Comparison of ENCODE assay signal across 10 cellular contexts in genomic region chr1:16903054-16903453, GRCh38. TPM values are rescaled to one million over a fixed set of nuclear protein-coding genes. Genes with fewer than 3 reads are reported as not detected.
DNase-seq lines count a peak whose midpoint lies in the region; ATAC-seq and TF ChIP-seq lines count a peak whose summit lies in the region.
"Had no signal": no experiment of that assay in that cellular context is flagged by ENCODE, and none has a peak within 500 bp of the region (broad histone marks: within the 10 kb centered on the region; RNA-seq: fewer than 3 reads in every experiment).

No MANE protein-coding gene starts in this region.

- no peak for TF ChIP-seq POLR2A in ovary (IDR thresholded peaks at IDR 0.05)

- no peaks in the 10 kb centered on the region for H3K27me3 ChIP-seq in psoas muscle (ENCODE audit: insufficient read depth in 3 of 3, low read length in 2 of 3)
- no peaks in the 10 kb centered on the region for H3K27me3 ChIP-seq in ovary
- no peaks in the 10 kb centered on the region for H3K27me3 ChIP-seq in H7 (ENCODE audit: control insufficient read depth, insufficient read depth, low read length)

- no peak overlapping the region for H3K4me3 ChIP-seq in coronary artery
- H3K4me3 ChIP-seq in psoas muscle, result peak overlapping the region; percentile 81
- no peak overlapping the region for H3K4me3 ChIP-seq in ovary
- H3K4me3 ChIP-seq in H7 (ENCODE audit: insufficient read depth, low read depth, low read length), result no peak overlapping the region

- peaks cover 24% of the 10 kb centered on the region for H3K4me1 ChIP-seq in psoas muscle
- no peaks in the 10 kb centered on the region for H3K4me1 ChIP-seq in ovary (ENCODE audit: insufficient read depth)

- H3K36me3 ChIP-seq in psoas muscle (ENCODE audit: insufficient read depth in 1 of 2, low read depth in 1 of 2) (no peaks in the 10 kb centered on the region), ovary (no peaks in the 10 kb centered on the region), H7 (replicated peaks; ENCODE audit: control insufficient read depth, insufficient read depth, low read length) (no peaks in the 10 kb centered on the region)

- TF ChIP-seq CTCF in coronary artery (IDR thresholded peaks at IDR 0.05) (no peak), psoas muscle (IDR thresholded peaks at IDR 0.05) (no peak), ovary (IDR thresholded peaks at IDR 0.05) (no peak)

- peak; percentile 57 for DNase-seq in ELR (ENCODE audit: low read depth)
- DNase-seq in NAMALWA (ENCODE audit: low spot score), result peak; percentile 60
- DNase-seq in coronary artery (ENCODE audit: low spot score), result no peak
- DNase-seq in psoas muscle, result no peak
- no peak for DNase-seq in ovary
- DNase-seq in stimulated activated CD4-positive, alpha-beta T cell treated with anti-CD3 and anti-CD28 coated beads, Interleukin-1b, Interleukin-23, amount 100 ng/mL, for 48 hours, result no peak
- no peak for DNase-seq in H7
- DNase-seq: NCI-H446 treated with DMSO at 0.1 percent for 48 hours had no signal

- no peak for TF ChIP-seq EP300 in ovary (IDR thresholded peaks at IDR 0.05)

- peak overlapping the region; percentile 97 to 98 for H3K27ac ChIP-seq in coronary artery
- peak overlapping the region; percentile 100 for H3K27ac ChIP-seq in psoas muscle
- peak overlapping the region in 1 of 2 donors; percentile 99 for H3K27ac ChIP-seq in ovary

- no peak for ATAC-seq in psoas muscle
- ATAC-seq in esophagus mucosa, result no peak

- intact Hi-C loops in psoas muscle (cut with DNase I) (loop anchor here in 1 of 2 donors (10.0 kb wide), 1 partner anchor 388 kb away; the partner anchor contains the start of gene RNU1-1), ovary (cut with DNase I) (no loop called here)

- 75 to 81% (median 75%) methylated on average over 2 of the region's 2 CpGs for WGBS in psoas muscle, 3 donors
- 70 to 82% (median 79%) methylated on average over 2 of the region's 2 CpGs for WGBS in ovary, 3 donors

- H3K9me3 ChIP-seq in psoas muscle (no peaks in the 10 kb centered on the region), ovary (no peaks in the 10 kb centered on the region)

RNA-seq across cellular contexts. Expression of gene RNU1-2, which starts 7.3 kb away (rescaled TPM):
- total RNA-seq in psoas muscle (1,000 to 10,000 TPM; 1,264 to 5,208 (median 3,151) TPM), esophagus mucosa (6,387 TPM), ovary (1,000 to 10,000 TPM in 5 of 7 donors, under 1 TPM in 2; under 0.01 to 7,521 (median 3,807) TPM)
- polyA plus RNA-seq in psoas muscle (not detected), ovary (not detected)
- total RNA-seq in H7 (2014; rRNA removed; shearing (Covaris generic)), result under 0.01 TPM in 2 replicates
- polyA plus RNA-seq: adipose tissue had no signal

RNA-seq across cellular contexts. Expression of gene CROCC, which starts 18.7 kb away (rescaled TPM):
- total RNA-seq in psoas muscle, result 1 to 10 TPM; 3.1 to 6.4 (median 4.3) TPM
- 1 to 10 TPM; 3.6 to 6.5 (median 4.8) TPM for polyA plus RNA-seq in psoas muscle
- 15.3 TPM for total RNA-seq in esophagus mucosa
- 10 to 100 TPM; 24.4 to 49.1 (median 33.6) TPM for total RNA-seq in ovary
- 10 to 100 TPM in 1 of 2 donors, 1 to 10 TPM in 1; 1.7 to 33.7 TPM for polyA plus RNA-seq in ovary
- 59.5 and 92.3 TPM in 2 replicates for total RNA-seq in H7 (2014; rRNA removed; shearing (Covaris generic))

Comparison
In these comparisons a context has a peak if more than half of its experiments do, and no peak if none do; other contexts are left out.
1. DNase-seq: peak in ELR (single experiment) and NAMALWA (single experiment); none in coronary artery (single experiment), psoas muscle (0 of 2), ovary (0 of 5), stimulated activated CD4-positive, alpha-beta T cell treated with anti-CD3 and anti-CD28 coated beads, Interleukin-1b, Interleukin-23, amount 100 ng/mL, for 48 hours (single experiment) and H7 (single experiment).